ENCODE assay signal across 14 cellular contexts in the genomic region with DNA sequence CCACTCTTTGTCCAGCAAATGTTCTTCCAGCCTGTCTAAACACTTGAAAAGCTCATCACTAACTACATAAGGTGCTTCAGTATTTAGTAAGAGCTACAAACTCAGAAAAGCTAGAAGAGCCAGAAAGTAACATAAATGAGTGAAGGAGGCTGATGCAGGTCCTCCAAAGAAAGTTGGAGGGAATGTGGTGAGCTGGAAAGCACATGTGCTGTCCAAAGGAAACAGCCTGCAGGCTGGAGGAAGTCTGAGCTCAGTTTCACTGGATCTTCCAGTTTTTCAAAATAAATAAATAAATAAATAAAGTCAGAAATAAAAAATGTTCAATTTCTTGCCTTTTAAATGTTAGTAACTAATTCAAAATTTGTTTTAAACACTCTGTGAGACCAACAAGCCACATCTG. TPM values are rescaled to one million over a fixed set of nuclear protein-coding genes. Genes with fewer than 3 reads are reported as not detected.
A peak's percentile ranks its signal among the peaks of the same experiment; 100 is the strongest.
DNase-seq lines count a peak whose midpoint lies in the region; ATAC-seq and TF ChIP-seq lines count a peak whose summit lies in the region.
"Had no signal": no experiment of that assay in that cellular context is flagged by ENCODE, and none has a peak within 500 bp of the region (broad histone marks: within the 10 kb centered on the region; RNA-seq: fewer than 3 reads in every experiment).

No MANE protein-coding gene starts in this region.

- no peaks in the 10 kb centered on the region for H3F3A ChIP-seq in SK-N-SH (replicated peaks; ENCODE audit: insufficient read depth)

- peaks cover 6 to 26% of the 10 kb centered on the region in 2 experiments; a peak in 3 of 4 replicates for H3K4me1 ChIP-seq in SK-N-SH (ENCODE audit: control insufficient read depth in 1 of 2, insufficient read depth in 2 of 2, low read depth in 1 of 2, low read length in 1 of 2)
- H3K4me1 ChIP-seq in neuronal stem cell (ENCODE audit: control insufficient read depth in 2 of 2, insufficient read depth in 1 of 2, low read depth in 1 of 2, low read length in 2 of 2) = no peaks in the 10 kb centered on the region
- no peaks in the 10 kb centered on the region for H3K4me1 ChIP-seq in adrenal gland (replicated peaks in 1 of 2)
- H3K4me1 ChIP-seq in Karpas-422 (ENCODE audit: low read length) = no peaks in the 10 kb centered on the region

- no peaks in the 10 kb centered on the region for H3K79me1 ChIP-seq in neuronal stem cell (ENCODE audit: low read depth, low read length)

- H4K20me1 ChIP-seq in SK-N-SH (ENCODE audit: insufficient read depth) (no peaks in the 10 kb centered on the region), Karpas-422 (ENCODE audit: insufficient read depth, low read depth, low read length) (no peaks in the 10 kb centered on the region)

- no peak overlapping the region for H3K23ac ChIP-seq in neuronal stem cell (ENCODE audit: low read depth, low read length, poor library complexity)

- no peak overlapping the region for H2AFZ ChIP-seq in SK-N-SH (ENCODE audit: low read depth)
- peak overlapping the region; percentile 18 for H2AFZ ChIP-seq in neuronal stem cell (ENCODE audit: low read length)
- H2AFZ ChIP-seq in Karpas-422 (ENCODE audit: low read length) = no peak overlapping the region

- intact Hi-C loops in adrenal gland (cut with DNase I) = no loop called here

- no peak overlapping the region for H2BK5ac ChIP-seq in neuronal stem cell (ENCODE audit: low read length)

- H3K36me3 ChIP-seq in SK-N-SH (replicated peaks in 1 of 2; ENCODE audit: control insufficient read depth in 1 of 2, insufficient read depth in 2 of 2, low read length in 1 of 2) (no peaks in the 10 kb centered on the region), neuronal stem cell (replicated peaks in 1 of 2; ENCODE audit: control insufficient read depth in 2 of 2, insufficient read depth in 2 of 2, low read length in 2 of 2) (no peaks in the 10 kb centered on the region), adrenal gland (replicated peaks in 1 of 2) (no peaks in the 10 kb centered on the region), Karpas-422 (ENCODE audit: insufficient read depth, low read length) (no peaks in the 10 kb centered on the region)

- H2BK120ac ChIP-seq in neuronal stem cell (ENCODE audit: low read depth, low read length) = no peak overlapping the region

- POLR2A ChIA-PET in SK-N-SH (lab: Yijun Ruan, JAX) = no interaction called here

- H3K9me3 ChIP-seq in SK-N-SH (no peaks in the 10 kb centered on the region), neuronal stem cell (replicated peaks in 1 of 2; ENCODE audit: control insufficient read depth in 2 of 2, insufficient read depth in 1 of 2, low read depth in 1 of 2, low read length in 2 of 2) (peaks cover 0 to 5% of the 10 kb centered on the region in 2 donors), adrenal gland (replicated peaks in 1 of 3) (no peaks in the 10 kb centered on the region), Karpas-422 (ENCODE audit: low read length) (no peaks in the 10 kb centered on the region)

- peak overlapping the region in 1 of 2 experiments; percentile 95; a peak in 3 of 4 replicates for H3K27ac ChIP-seq in SK-N-SH (ENCODE audit: low read depth in 2 of 2, low read length in 1 of 2)
- no peak overlapping the region for H3K27ac ChIP-seq in neuronal stem cell (replicated peaks; ENCODE audit: low read length)
- H3K27ac ChIP-seq in adrenal gland = no peak overlapping the region
- no peak overlapping the region for H3K27ac ChIP-seq in Karpas-422 (ENCODE audit: low read length)

- H3K4me2 ChIP-seq in SK-N-SH (peak overlapping the region; percentile 59; the same call in 1 of the 2 replicates), neuronal stem cell (ENCODE audit: insufficient read depth, low read length, poor library complexity, severe bottlenecking) (no peak overlapping the region), Karpas-422 (ENCODE audit: low read depth, low read length, poor library complexity, severe bottlenecking) (no peak overlapping the region)

- H3K79me2 ChIP-seq in SK-N-SH (ENCODE audit: insufficient read depth) (no peaks in the 10 kb centered on the region), Karpas-422 (ENCODE audit: low read length) (no peaks in the 10 kb centered on the region)

- no peak overlapping the region for H4K91ac ChIP-seq in neuronal stem cell (ENCODE audit: low read depth, low read length, poor library complexity)

- no peak overlapping the region for H2BK15ac ChIP-seq in neuronal stem cell (ENCODE audit: low read length)

- H3K14ac ChIP-seq in neuronal stem cell (ENCODE audit: low read length) = no peak overlapping the region

- H3K9me3 Mint-ChIP-seq in chondrocyte (ENCODE audit: low read depth) = peaks cover 9% of the 10 kb centered on the region

- no peaks in the 10 kb centered on the region for H3K36me3 Mint-ChIP-seq in chondrocyte (ENCODE audit: low read depth)

- no peak overlapping the region for H4K8ac ChIP-seq in neuronal stem cell (ENCODE audit: low read depth, low read length)

- no peaks in the 10 kb centered on the region for H3K9me2 ChIP-seq in SK-N-SH
- no peaks in the 10 kb centered on the region for H3K9me2 ChIP-seq in Karpas-422 (replicated peaks; ENCODE audit: insufficient read depth, low read length)

- no peak overlapping the region for H2AK5ac ChIP-seq in neuronal stem cell (ENCODE audit: low read depth, low read length)

- TF ChIP-seq CTCF in SK-N-SH (IDR thresholded peaks at IDR 0.05) = no peak
- TF ChIP-seq CTCF in chondrocyte (IDR thresholded peaks at IDR 0.05) = no peak
- no peak for TF ChIP-seq CTCF in adrenal gland (IDR thresholded peaks at IDR 0.05)

- CTCF ChIA-PET in SK-N-SH (lab: Yijun Ruan, JAX) = interaction anchor here (1.4 to 3.4 kb wide), 4 partner anchors 9 to 224 kb away, joined by 3 to 16 read pairs (median 10); no protein-coding TSS in a partner anchor

- H3K27ac Mint-ChIP-seq in chondrocyte (ENCODE audit: unreplicated experiment) = peak overlapping the region; percentile 87

- ATAC-seq in SK-N-SH treated with all-trans-retinoic acid at 6 μM for 48 hours = no peak
- ATAC-seq: HCT116 had no signal

- no peak overlapping the region for H3K4ac ChIP-seq in neuronal stem cell (ENCODE audit: low read length)

- H3K4me3 ChIP-seq in SK-N-SH (ENCODE audit: low read depth in 2 of 2, low read length in 1 of 2) (no peak overlapping the region), neuronal stem cell (ENCODE audit: low read length in 2 of 2) (no peak overlapping the region), adrenal gland (no peak overlapping the region), Karpas-422 (ENCODE audit: low read length) (no peak overlapping the region)

- H3K27me3 ChIP-seq in SK-N-SH (ENCODE audit: insufficient read depth) = no peaks in the 10 kb centered on the region
- no peaks in the 10 kb centered on the region for H3K27me3 ChIP-seq in neuronal stem cell (ENCODE audit: control insufficient read depth in 3 of 3, insufficient read depth in 3 of 3, low read depth in 1 of 3, low read length in 3 of 3)
- H3K27me3 ChIP-seq in adrenal gland = no peaks in the 10 kb centered on the region
- no peaks in the 10 kb centered on the region for H3K27me3 ChIP-seq in Karpas-422 (ENCODE audit: low read length)

- no peak overlapping the region for H3K18ac ChIP-seq in neuronal stem cell (ENCODE audit: low read length)

- no peak for TF ChIP-seq POLR2A in adrenal gland (IDR thresholded peaks at IDR 0.05)

- no peaks in the 10 kb centered on the region for H3K27me3 Mint-ChIP-seq in chondrocyte (ENCODE audit: low read depth)

- no peak for TF ChIP-seq EP300 in SK-N-SH (IDR thresholded peaks at IDR 0.05; ENCODE audit: borderline replicate concordance in 1 of 2, low read depth in 1 of 2, low read length in 1 of 2)

- H3K4me1 Mint-ChIP-seq in chondrocyte (ENCODE audit: low read depth) = peaks cover 25% of the 10 kb centered on the region

- H3K9ac ChIP-seq in SK-N-SH (no peak overlapping the region), neuronal stem cell (ENCODE audit: low read depth, low read length, poor library complexity) (no peak overlapping the region), Karpas-422 (ENCODE audit: low read length) (no peak overlapping the region)

- no peak overlapping the region for H2BK12ac ChIP-seq in neuronal stem cell (ENCODE audit: low read length)

- H3K4me3 Mint-ChIP-seq in chondrocyte (ENCODE audit: unreplicated experiment) = no peak overlapping the region

- DNase-seq in SK-N-SH (no peak), Kasumi-1 (lab: John Stamatoyannopoulos, UW) (peak; percentile 62 to 72), chondrocyte (ENCODE audit: low spot score) (no peak), neuronal stem cell (ENCODE audit: low spot score) (no peak), adrenal gland (no peak), Karpas-422 (no peak)
- DNase-seq in activated effector memory CD4-positive, alpha-beta T cell treated with anti-CD3 and anti-CD28 coated beads, Interleukin-2, amount 50 U/mL, for 16 hours = no peak
- DNase-seq: NCI-H1092 treated with DMSO at 0.1 percent for 48 hours, NCI-H187 treated with DMSO at 0.1 percent for 48 hours, NCI-H510A, OCI-M1, RPMI8226 had no signal

- no peak for TF ChIP-seq RAD21 in SK-N-SH (IDR thresholded peaks at IDR 0.05; ENCODE audit: low read length)

TF ChIP-seq in SK-N-SH, 30 proteins besides CTCF, POLR2A, EP300 and RAD21 (continues in another document):
- TF ChIP-seq FOXJ3 (CRISPR knock-in tag; IDR thresholded peaks at IDR 0.05) = no peak

TF ChIP-seq in SK-N-SH treated with all-trans-retinoic acid at 6 μM for 48 hours, 23 proteins besides CTCF, POLR2A, EP300 and RAD21 (continues in another document):
- TF ChIP-seq BACH2 (CRISPR knock-in tag; IDR thresholded peaks at IDR 0.05; ENCODE audit: borderline replicate concordance) (no peak), ZNF565 (CRISPR knock-in tag; conservative IDR thresholded peaks at IDR 0.05; ENCODE audit: low read depth) (no peak), CSDC2 (CRISPR knock-in tag; IDR thresholded peaks at IDR 0.05) (no peak), ZFP3 (CRISPR knock-in tag; IDR thresholded peaks at IDR 0.05) (no peak), PPARA (CRISPR knock-in tag; IDR thresholded peaks at IDR 0.05; ENCODE audit: borderline replicate concordance) (no peak), OSR1 (CRISPR knock-in tag; IDR thresholded peaks at IDR 0.05) (no peak), GLIS3 (CRISPR knock-in tag; IDR thresholded peaks at IDR 0.05) (no peak), ZFP30 (CRISPR knock-in tag; IDR thresholded peaks at IDR 0.05) (no peak)

RNA-seq across cellular contexts. Expression of gene ZC3H11B, which starts 25.5 kb away (rescaled TPM):
- polyA plus RNA-seq in SK-N-SH (2012; rRNA removed) (0.03 TPM in 1 of 2 replicates, not detected in the other), adrenal gland (under 1 TPM in 1 of 3 donors, not detected in 2; 0.03 TPM)
- 0.04 TPM in 2 replicates for polyA plus RNA-seq in SK-N-SH (2012; cell fraction: cytosol; rRNA removed)
- polyA plus RNA-seq in SK-N-SH (2012; cell fraction: nucleus; rRNA removed) = 0.05 and 0.27 TPM in 2 replicates
- total RNA-seq in chondrocyte (0.17 to 0.29 TPM (median 0.28 TPM) in 3 replicates), adrenal gland (under 1 TPM in 2 of 8 donors, not detected in 6; 0.14 to 0.48 TPM)
- 0.07 TPM for polyA plus RNA-seq in neuronal stem cell (2013, experiment 1 of 2)
- 0.07 TPM for polyA plus RNA-seq in neuronal stem cell (2013, experiment 2 of 2)
- not detected in 2 replicates for total RNA-seq in Karpas-422 (2014; rRNA removed; shearing (Covaris generic); ENCODE audit: low replicate concordance)

Comparison
In these comparisons a context has a peak if more than half of its experiments do, and no peak if none do; other contexts are left out.
1. DNase-seq: peak in Kasumi-1 (2 of 2); none in SK-N-SH (single experiment), chondrocyte (single experiment), neuronal stem cell (single experiment), adrenal gland (0 of 7), Karpas-422 (single experiment) and activated effector memory CD4-positive, alpha-beta T cell treated with anti-CD3 and anti-CD28 coated beads, Interleukin-2, amount 50 U/mL, for 16 hours (single experiment).